ENCODE assay signal across 9 cellular contexts in the genomic region with DNA sequence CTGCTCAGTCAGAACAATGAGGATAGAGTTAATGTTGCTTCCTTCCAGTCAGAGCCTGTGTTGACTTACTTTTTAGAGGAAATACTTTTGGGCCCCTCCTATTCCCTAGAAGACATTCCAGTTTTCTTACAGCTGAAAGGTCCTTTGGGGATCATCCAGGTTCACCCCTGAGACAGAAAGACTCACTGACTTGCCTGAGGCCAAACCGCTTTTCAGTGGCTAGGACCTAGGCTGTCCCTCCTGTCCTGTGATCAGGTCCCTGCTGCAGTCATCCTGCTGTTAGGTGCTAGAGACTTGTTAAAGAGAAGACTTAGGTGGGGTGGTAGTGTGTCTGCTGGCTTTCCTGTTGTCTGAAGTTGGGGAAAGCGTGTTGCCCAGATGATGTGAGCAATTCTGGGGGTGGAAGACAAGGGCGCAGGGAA. TPM values are rescaled to one million over a fixed set of nuclear protein-coding genes. Genes with fewer than 3 reads are reported as not detected.
DNase-seq lines count a peak whose midpoint lies in the region; ATAC-seq and TF ChIP-seq lines count a peak whose summit lies in the region.
"Had no signal": no experiment of that assay in that cellular context is flagged by ENCODE, and none has a peak within 500 bp of the region (broad histone marks: within the 10 kb centered on the region; RNA-seq: fewer than 3 reads in every experiment).

No MANE protein-coding gene starts in this region.

- H3K9ac ChIP-seq in parathyroid adenoma = no peak overlapping the region

- peak overlapping the region; percentile 57 for H3K27ac Mint-ChIP-seq in Calu3 (ENCODE audit: unreplicated experiment)

- no peak for ATAC-seq in GM21528 (IDR thresholded peaks at IDR 0.05; ENCODE audit: low FRiP score, unreplicated experiment)

- H3K4me1 Mint-ChIP-seq in Calu3 (ENCODE audit: low read depth, unreplicated experiment) = peaks cover 73% of the 10 kb centered on the region

- H3K36me3 ChIP-seq in PC-9 (ENCODE audit: low read depth) (no peaks in the 10 kb centered on the region), parathyroid adenoma (ENCODE audit: control insufficient read depth, insufficient read depth, low read length) (no peaks in the 10 kb centered on the region)
- H3K36me3 ChIP-seq: SJSA1 had no signal

- no peaks in the 10 kb centered on the region for H4K20me1 ChIP-seq in PC-9 (ENCODE audit: insufficient read depth)

- peaks cover 11% of the 10 kb centered on the region for H3K79me2 ChIP-seq in PC-9 (ENCODE audit: low read depth)
- H3K79me2 ChIP-seq in parathyroid adenoma = peaks cover 63% of the 10 kb centered on the region

- no peaks in the 10 kb centered on the region for H3K9me2 ChIP-seq in PC-9 (ENCODE audit: insufficient read depth)

- no peaks in the 10 kb centered on the region for H3K9me3 Mint-ChIP-seq in Calu3 (ENCODE audit: low read depth, unreplicated experiment)

- H3K27ac ChIP-seq in PC-9 = peak overlapping the region; percentile 52
- peak overlapping the region; percentile 37 for H3K27ac ChIP-seq in parathyroid adenoma
- H3K27ac ChIP-seq: SJSA1 had no signal

- TF ChIP-seq CTCF in Calu3 (IDR thresholded peaks at IDR 0.05; ENCODE audit: unreplicated experiment) = no peak
- no peak for TF ChIP-seq CTCF in PC-9 (conservative IDR thresholded peaks at IDR 0.05)
- TF ChIP-seq CTCF in epithelial cell of esophagus (IDR thresholded peaks at IDR 0.05; ENCODE audit: insufficient read depth, low read depth, low read length, missing control alignments) = no peak
- no peak for TF ChIP-seq CTCF in parathyroid adenoma (IDR thresholded peaks at IDR 0.05)

- peak overlapping the region; percentile 17 for H3K4me3 Mint-ChIP-seq in Calu3 (ENCODE audit: low read depth, unreplicated experiment)

- no peaks in the 10 kb centered on the region for H3K27me3 Mint-ChIP-seq in Calu3 (ENCODE audit: unreplicated experiment)

- BruUV-seq in Calu3 (replicated peaks; lab: Mats Ljungman, UMichigan) (no TSS peak), PC-9 (replicated peaks; lab: Mats Ljungman, UMichigan) (no TSS peak)

- POLR2A ChIA-PET in PC-9 (lab: Charles Lee; ENCODE audit: unreplicated experiment) = no interaction called here

- H3F3A ChIP-seq in PC-9 (ENCODE audit: insufficient read depth, low read depth) = peaks cover 43% of the 10 kb centered on the region

- CTCF ChIA-PET in Calu3 (lab: Charles Lee) = interaction anchor here (1.0 kb wide), 1 partner anchor 18 kb away, joined by 6 read pairs; no protein-coding TSS in a partner anchor
- CTCF ChIA-PET in PC-9 (lab: Charles Lee) = no interaction called here

- H3K27me3 ChIP-seq in PC-9 (ENCODE audit: insufficient read depth, low read depth) = no peaks in the 10 kb centered on the region
- H3K27me3 ChIP-seq in parathyroid adenoma (ENCODE audit: control insufficient read depth, insufficient read depth, low read length) = no peaks in the 10 kb centered on the region
- H3K27me3 ChIP-seq: SJSA1 had no signal

- H3K36me3 Mint-ChIP-seq in Calu3 (ENCODE audit: insufficient read depth, unreplicated experiment) = peaks cover 10% of the 10 kb centered on the region

- DNase-seq in Calu3 = peak; percentile 22
- peak; percentile 85 to 97 for DNase-seq in PC-9
- peak; percentile 64 for DNase-seq in epithelial cell of esophagus (ENCODE audit: low read depth)
- DNase-seq in NOMO-1 treated with dmso at 0.1 percent for 144 hours (lab: John Stamatoyannopoulos, UW; ENCODE audit: unreplicated experiment) = no peak
- DNase-seq in COLO668 (lab: John Stamatoyannopoulos, UW; ENCODE audit: unreplicated experiment) = no peak
- no peak for DNase-seq in NCI-H1930 (lab: John Stamatoyannopoulos, UW)

- H3K9me3 ChIP-seq in PC-9 (ENCODE audit: insufficient read depth, low read depth) (no peaks in the 10 kb centered on the region), parathyroid adenoma (ENCODE audit: control insufficient read depth, low read length) (no peaks in the 10 kb centered on the region)
- H3K9me3 ChIP-seq: SJSA1 had no signal

- H3K4me3 ChIP-seq in PC-9 = peak overlapping the region; percentile 8; the same call in 1 of the 2 replicates
- no peak overlapping the region for H3K4me3 ChIP-seq in epithelial cell of esophagus (ENCODE audit: low read length)
- H3K4me3 ChIP-seq in parathyroid adenoma (ENCODE audit: low read depth, low read length) = no peak overlapping the region
- H3K4me3 ChIP-seq: SJSA1 had no signal

- H3K4me2 ChIP-seq in PC-9 (peak overlapping the region; percentile 73), parathyroid adenoma (ENCODE audit: low read length) (no peak overlapping the region)

- no peak overlapping the region for H2AFZ ChIP-seq in PC-9
- H2AFZ ChIP-seq in parathyroid adenoma = no peak overlapping the region

- intact Hi-C loops in Calu3 (cut with micrococcal nuclease; ENCODE audit: unreplicated experiment) = loop anchor here (2.0 kb wide), 1 partner anchor 30 kb away; no protein-coding TSS in a partner anchor
- intact Hi-C loops in PC-9 (cut with micrococcal nuclease; ENCODE audit: unreplicated experiment) = loop anchor here (1.0 kb wide), 1 partner anchor 39 kb away; no protein-coding TSS in a partner anchor

- H3K4me1 ChIP-seq in PC-9 (replicated peaks; ENCODE audit: insufficient read depth) (peaks cover 89% of the 10 kb centered on the region), parathyroid adenoma (peaks cover 25% of the 10 kb centered on the region)

RNA-seq across cellular contexts. Expression of a gene that starts 39.6 kb away (rescaled TPM):
- total RNA-seq in Calu3 (2022) (44.7 and 45.5 TPM in 2 replicates), PC-9 (2021) (24.1 and 43.3 TPM in 2 replicates)

Comparison
In these comparisons a context has a peak if more than half of its experiments do, and no peak if none do; other contexts are left out.
1. DNase-seq: peak in Calu3 (single experiment), PC-9 (2 of 2) and epithelial cell of esophagus (single experiment); none in NOMO-1 treated with dmso at 0.1 percent for 144 hours (single experiment), COLO668 (single experiment) and NCI-H1930 (0 of 2).